Comparison of ENCODE assay signal across 8 cellular contexts in genomic region chr17:77958716-77959215, GRCh38. TPM values are rescaled to one million over a fixed set of nuclear protein-coding genes. Genes with fewer than 3 reads are reported as not detected.
DNase-seq lines count a peak whose midpoint lies in the region; ATAC-seq, FAIRE-seq and TF ChIP-seq lines count a peak whose summit lies in the region.

No MANE protein-coding gene starts in this region.

- H3K4me3 ChIP-seq in BJ (ENCODE audit: low read depth, low read length) (peak overlapping the region; percentile 69), small intestine (ENCODE audit: low read depth in 1 of 2, low read length in 2 of 2) (peak overlapping the region; percentile 90 to 97)

- peak; percentile 7 for ATAC-seq in GM21381 (IDR thresholded peaks at IDR 0.05; ENCODE audit: unreplicated experiment)
- no peak for ATAC-seq in effector memory CD8-positive, alpha-beta T cell (replicated peaks)
- ATAC-seq in HG02642 (IDR thresholded peaks at IDR 0.05; ENCODE audit: poor library complexity, unreplicated experiment), result no peak

- no peak for TF ChIP-seq POLR2A in GM12891 (IDR thresholded peaks at IDR 0.05; ENCODE audit: low read depth, low read length)

- H3K27me3 ChIP-seq in BJ (ENCODE audit: control insufficient read depth, insufficient read depth, low read length) (peaks cover 2% of the 10 kb centered on the region), small intestine (ENCODE audit: control insufficient read depth in 2 of 2, insufficient read depth in 2 of 2, low read length in 2 of 2) (peaks cover 3 to 12% of the 10 kb centered on the region in 2 donors)

- peak overlapping the region; percentile 80 to 81 for H3K27ac ChIP-seq in small intestine (ENCODE audit: low read depth in 1 of 2, low read length in 1 of 2)

- H3K27me3 Mint-ChIP-seq in IgD-negative memory B cell, result peaks cover 14% of the 10 kb centered on the region
- no peaks in the 10 kb centered on the region for H3K27me3 Mint-ChIP-seq in effector memory CD8-positive, alpha-beta T cell

- FAIRE-seq in small intestine (lab: Jason Lieb, UNC) (no peak), GM12891 (lab: Jason Lieb, UNC) (no peak)

- CTCF ChIA-PET in BJ (lab: Yijun Ruan, JAX), result interaction anchor here (0.6 to 2.1 kb wide), 5 partner anchors 16 to 416 kb away, joined by 3 to 7 read pairs (median 5); no protein-coding TSS in a partner anchor

- H3K9me3 ChIP-seq in small intestine (ENCODE audit: control insufficient read depth, low read depth), result no peaks in the 10 kb centered on the region

- H3K36me3 ChIP-seq in BJ (ENCODE audit: control insufficient read depth, insufficient read depth, low read length) (no peaks in the 10 kb centered on the region), small intestine (ENCODE audit: control insufficient read depth in 2 of 2, insufficient read depth in 2 of 2, low read length in 2 of 2) (no peaks in the 10 kb centered on the region)

- H3K4me3 Mint-ChIP-seq in IgD-negative memory B cell, result peak overlapping the region; percentile 89 to 91 (median 90)
- peak overlapping the region; percentile 97 to 98 for H3K4me3 Mint-ChIP-seq in effector memory CD8-positive, alpha-beta T cell

- no peak for DNase-seq in BJ (ENCODE audit: low read depth)
- no peak for DNase-seq in effector memory CD8-positive, alpha-beta T cell
- DNase-seq in small intestine, result no peak
- DNase-seq in iPS-NIHi7 (ENCODE audit: extremely low spot score), result no peak
- no peak for DNase-seq in GM12891 (ENCODE audit: insufficient read length, low spot score)

- peaks cover 0 to 2% of the 10 kb centered on the region in 2 donors for H3K4me1 ChIP-seq in small intestine (ENCODE audit: control insufficient read depth in 2 of 2, insufficient read depth in 1 of 2, low read depth in 1 of 2, low read length in 1 of 2)

- 0 to 2% (median 0%) methylated on average over 11 to 96 of the region's 96 CpGs for WGBS in small intestine, 3 donors

- POLR2A ChIA-PET in BJ (lab: Charles Lee), result interaction anchor here (0.6 to 0.8 kb wide), 6 partner anchors 207 to 717 kb away, joined by 3 to 21 read pairs (median 4); partner anchors contain the start of genes AFMID and TK1

- H3K36me3 Mint-ChIP-seq in IgD-negative memory B cell, result no peaks in the 10 kb centered on the region
- H3K36me3 Mint-ChIP-seq in effector memory CD8-positive, alpha-beta T cell (ENCODE audit: insufficient read depth), result peaks cover 23% of the 10 kb centered on the region

- TF ChIP-seq CTCF in BJ (IDR thresholded peaks at IDR 0.05; ENCODE audit: insufficient read depth, low read depth, low read length), result no peak

- H3K9me3 Mint-ChIP-seq in IgD-negative memory B cell, result no peaks in the 10 kb centered on the region
- H3K9me3 Mint-ChIP-seq in effector memory CD8-positive, alpha-beta T cell, result no peaks in the 10 kb centered on the region

- peaks cover 17 to 38% (median 34%) of the 10 kb centered on the region in 3 donors for H3K4me1 Mint-ChIP-seq in IgD-negative memory B cell
- H3K4me1 Mint-ChIP-seq in effector memory CD8-positive, alpha-beta T cell (ENCODE audit: low read depth in 2 of 2), result peaks cover 34 to 43% of the 10 kb centered on the region in 2 donors

- H3K27ac Mint-ChIP-seq in IgD-negative memory B cell, result peak overlapping the region in 2 of 3 donors; percentile 96
- H3K27ac Mint-ChIP-seq in effector memory CD8-positive, alpha-beta T cell, result peak overlapping the region; percentile 93 to 97

TF ChIP-seq in GM12891, 5 proteins besides CTCF, POLR2A, EP300 and RAD21:
- TF ChIP-seq POU2F2 (IDR thresholded peaks at IDR 0.05; ENCODE audit: low read depth, low read length) (no peak), SPI1 (IDR thresholded peaks at IDR 0.05; ENCODE audit: low read depth, low read length) (no peak), PAX5 (IDR thresholded peaks at IDR 0.05; ENCODE audit: insufficient read depth, low read length, severe bottlenecking) (no peak), TAF1 (IDR thresholded peaks at IDR 0.05; ENCODE audit: low read depth, low read length) (no peak; the same call in 1 of the 2 replicates), POLR2AphosphoS5 (IDR thresholded peaks at IDR 0.05; ENCODE audit: low read depth, low read length) (no peak)
TF ChIP-seq in GM12891: peak in this region for 0.

RNA-seq across cellular contexts. Expression of gene TNRC6C, which starts 0.3 kb away (rescaled TPM):
- 0.91 and 1.7 TPM in 2 replicates for polyA plus RNA-seq in BJ (2011; rRNA removed)
- 7.7 and 17.2 TPM in 2 replicates for polyA minus RNA-seq in BJ (2011; rRNA and poly(A)+ RNA removed)
- polyA plus RNA-seq in IgD-negative memory B cell, result 3.0 TPM
- polyA plus RNA-seq in small intestine, result 1 to 10 TPM in 2 of 3 donors, under 1 TPM in 1; 0.89 to 3.5 (median 1.1) TPM
- polyA plus RNA-seq in GM12891 (2012; ENCODE audit: low read depth, missing spikeins), result 0.47 TPM
